ENCODE assay signal across 23 cellular contexts in the genomic region with DNA sequence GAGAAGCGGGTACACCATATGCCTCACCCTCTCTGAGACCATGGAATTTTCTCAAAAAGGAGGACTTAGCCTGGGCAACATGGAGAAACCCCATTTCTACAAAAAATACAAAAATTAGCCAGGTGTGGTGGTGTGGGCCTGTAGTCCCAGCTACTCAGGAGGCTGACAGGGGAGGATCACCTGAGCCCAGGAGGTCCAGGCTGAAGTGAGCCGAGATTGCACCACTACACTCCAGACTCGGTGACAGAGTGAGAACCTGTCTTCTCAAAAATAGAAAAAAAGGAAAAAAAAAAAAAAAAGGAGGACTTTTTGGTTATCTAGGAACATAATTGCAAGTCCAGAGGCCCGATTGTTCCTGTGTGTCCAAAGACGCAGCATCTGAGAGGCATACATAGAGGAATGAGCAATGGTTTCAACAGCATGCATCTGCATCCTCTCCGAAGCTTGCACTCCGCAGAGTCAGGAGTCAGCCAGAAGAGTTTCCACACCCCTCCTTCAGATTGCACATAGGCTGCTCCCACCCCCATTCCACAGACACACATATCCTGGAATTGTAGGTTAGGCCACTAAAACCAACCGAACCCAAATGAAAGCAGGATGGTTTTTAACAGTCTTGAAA. TPM values are rescaled to one million over a fixed set of nuclear protein-coding genes. Genes with fewer than 3 reads are reported as not detected.
DNase-seq lines count a peak whose midpoint lies in the region; TF ChIP-seq lines count a peak whose summit lies in the region.
"Had no signal": no experiment of that assay in that cellular context is flagged by ENCODE, and none has a peak within 500 bp of the region (broad histone marks: within the 10 kb centered on the region; RNA-seq: fewer than 3 reads in every experiment).

No MANE protein-coding gene starts in this region.

- no peak overlapping the region for H4K91ac ChIP-seq in mesenchymal stem cell (ENCODE audit: low read length)

- no peak overlapping the region for H2AFZ ChIP-seq in mesenchymal stem cell (ENCODE audit: low read depth, low read length)

- H2AK5ac ChIP-seq in mesenchymal stem cell (ENCODE audit: low read length, severe bottlenecking) = no peak overlapping the region

- H3K27ac ChIP-seq in brain microvascular endothelial cell = peak overlapping the region; percentile 93
- H3K27ac ChIP-seq in mesenchymal stem cell (ENCODE audit: low read length, poor library complexity, severe bottlenecking) = peak overlapping the region; percentile 98
- H3K27ac ChIP-seq: right atrium auricular region had no signal

- H3K9me3 ChIP-seq in mesenchymal stem cell (ENCODE audit: control insufficient read depth, low read length) = no peaks in the 10 kb centered on the region
- H3K9me3 ChIP-seq: BE2C, right atrium auricular region had no signal

- no peaks in the 10 kb centered on the region for H3K36me3 ChIP-seq in brain microvascular endothelial cell (replicated peaks)
- no peaks in the 10 kb centered on the region for H3K36me3 ChIP-seq in mesenchymal stem cell (ENCODE audit: control insufficient read depth in 1 of 2, insufficient read depth in 2 of 2, low read depth in 1 of 2, low read length in 2 of 2)
- H3K36me3 ChIP-seq: BE2C, right atrium auricular region had no signal

- in situ Hi-C loops in brain microvascular endothelial cell (cut with HindIII; ENCODE audit: low pct_ligation_motif_present, low sequenced_read_pairs) = no loop called here

- H3K14ac ChIP-seq in mesenchymal stem cell (ENCODE audit: low read length in 2 of 2) = no peak overlapping the region

- peaks cover 8% of the 10 kb centered on the region for H3K4me1 Mint-ChIP-seq in activated naive CD4-positive, alpha-beta T cell treated with anti-CD3 and anti-CD28 coated beads, Interleukin-2, amount 10 ng/mL, durations not matched to agents 7 days and 5 days
- H3K4me1 Mint-ChIP-seq in type B pancreatic cell (ENCODE audit: unreplicated experiment) = peaks cover 26% of the 10 kb centered on the region

- H3K4me1 ChIP-seq in mesenchymal stem cell (ENCODE audit: control insufficient read depth, insufficient read depth, low read depth, low read length) = peaks cover 6% of the 10 kb centered on the region
- H3K4me1 ChIP-seq: BE2C had no signal

- peak overlapping the region; percentile 79 for H3K4me2 ChIP-seq in mesenchymal stem cell (ENCODE audit: low read length, poor library complexity, severe bottlenecking)

- peaks cover 14% of the 10 kb centered on the region for H3K36me3 Mint-ChIP-seq in activated naive CD4-positive, alpha-beta T cell treated with anti-CD3 and anti-CD28 coated beads, Interleukin-2, amount 10 ng/mL, durations not matched to agents 7 days and 5 days
- peaks cover 3% of the 10 kb centered on the region for H3K36me3 Mint-ChIP-seq in type B pancreatic cell

- no peak overlapping the region for H3K18ac ChIP-seq in mesenchymal stem cell (ENCODE audit: low read depth in 1 of 2, low read length in 2 of 2)

- H3K27ac Mint-ChIP-seq in activated naive CD4-positive, alpha-beta T cell treated with anti-CD3 and anti-CD28 coated beads, Interleukin-2, amount 10 ng/mL, durations not matched to agents 7 days and 5 days = peak overlapping the region; percentile 9
- no peak overlapping the region for H3K27ac Mint-ChIP-seq in type B pancreatic cell
- H3K27ac Mint-ChIP-seq: activated CD4-positive, alpha-beta memory T cell treated with anti-CD3 and anti-CD28 coated beads, Interleukin-2, amount 10 ng/mL, durations not matched to agents 7 days and 5 days had no signal

- H3K4me3 ChIP-seq in brain microvascular endothelial cell (ENCODE audit: low read depth, low read length) = no peak overlapping the region
- no peak overlapping the region for H3K4me3 ChIP-seq in mesenchymal stem cell (ENCODE audit: insufficient read depth in 1 of 2, low read depth in 1 of 2, low read length in 2 of 2)
- H3K4me3 ChIP-seq: right atrium auricular region had no signal

- no peak overlapping the region for H2BK5ac ChIP-seq in mesenchymal stem cell (ENCODE audit: low read depth, low read length, poor library complexity, severe bottlenecking)

- no peak overlapping the region for H3K4ac ChIP-seq in mesenchymal stem cell (ENCODE audit: low read depth in 1 of 2, low read length in 2 of 2)

- no peak overlapping the region for H3K4me3 Mint-ChIP-seq in activated naive CD4-positive, alpha-beta T cell treated with anti-CD3 and anti-CD28 coated beads, Interleukin-2, amount 10 ng/mL, durations not matched to agents 7 days and 5 days
- H3K4me3 Mint-ChIP-seq in type B pancreatic cell = peak overlapping the region; percentile 27
- H3K4me3 Mint-ChIP-seq: activated CD4-positive, alpha-beta memory T cell treated with anti-CD3 and anti-CD28 coated beads, Interleukin-2, amount 10 ng/mL, durations not matched to agents 7 days and 5 days had no signal

- H2BK15ac ChIP-seq in mesenchymal stem cell (ENCODE audit: low read depth, poor library complexity, severe bottlenecking) = no peak overlapping the region

- 71% methylated on average over 8 of the region's 8 CpGs for WGBS in mesenchymal stem cell

- H3K23ac ChIP-seq in mesenchymal stem cell (ENCODE audit: low read length in 2 of 2) = no peak overlapping the region

- peaks cover 2% of the 10 kb centered on the region for H3K79me1 ChIP-seq in mesenchymal stem cell (replicated peaks; ENCODE audit: low read length, poor library complexity, severe bottlenecking)

- H2BK12ac ChIP-seq in mesenchymal stem cell (ENCODE audit: low read length in 2 of 2) = no peak overlapping the region

- no peak overlapping the region for H3K9ac ChIP-seq in mesenchymal stem cell (ENCODE audit: low read length)

- H3K27me3 ChIP-seq in brain microvascular endothelial cell (replicated peaks) = no peaks in the 10 kb centered on the region
- peaks cover 0 to 3% of the 10 kb centered on the region in 2 experiments for H3K27me3 ChIP-seq in mesenchymal stem cell (ENCODE audit: control insufficient read depth in 1 of 2, insufficient read depth in 1 of 2, low read length in 2 of 2)

- CTCF ChIA-PET in activated naive CD4-positive, alpha-beta T cell treated with anti-CD3 and anti-CD28 coated beads, Interleukin-2, amount 10 ng/mL, durations not matched to agents 7 days and 5 days (lab: Charles Lee) = interaction anchor here (1.1 to 1.6 kb wide), 2 partner anchors 16 to 18 kb away, joined by 4 to 7 read pairs; no protein-coding TSS in a partner anchor

- no peak overlapping the region for H4K8ac ChIP-seq in mesenchymal stem cell (ENCODE audit: low read length)

- H2BK120ac ChIP-seq in mesenchymal stem cell (ENCODE audit: low read depth, low read length) = no peak overlapping the region

- H3K9me3 Mint-ChIP-seq in activated naive CD4-positive, alpha-beta T cell treated with anti-CD3 and anti-CD28 coated beads, Interleukin-2, amount 10 ng/mL, durations not matched to agents 7 days and 5 days = peaks cover 2% of the 10 kb centered on the region
- peaks cover 5% of the 10 kb centered on the region for H3K9me3 Mint-ChIP-seq in type B pancreatic cell
- H3K9me3 Mint-ChIP-seq: activated CD4-positive, alpha-beta memory T cell treated with anti-CD3 and anti-CD28 coated beads, Interleukin-2, amount 10 ng/mL, durations not matched to agents 7 days and 5 days had no signal

- H3K27me3 Mint-ChIP-seq in activated naive CD4-positive, alpha-beta T cell treated with anti-CD3 and anti-CD28 coated beads, Interleukin-2, amount 10 ng/mL, durations not matched to agents 7 days and 5 days = peaks cover 98% of the 10 kb centered on the region
- peaks cover 97% of the 10 kb centered on the region for H3K27me3 Mint-ChIP-seq in type B pancreatic cell

- no peak for DNase-seq in activated naive CD4-positive, alpha-beta T cell treated with anti-CD3 and anti-CD28 coated beads, Interleukin-2, amount 10 ng/mL, durations not matched to agents 7 days and 5 days
- DNase-seq in activated naive CD4-positive, alpha-beta T cell treated with Interleukin-2 at 50 U/mL for 16 hours = no peak
- DNase-seq in brain microvascular endothelial cell (no peak), mesenchymal stem cell (no peak), type B pancreatic cell (ENCODE audit: extremely low spot score, unreplicated experiment) (no peak), T1000 (lab: John Stamatoyannopoulos, UW) (no peak), NK-92 (lab: John Stamatoyannopoulos, UW; ENCODE audit: unreplicated experiment) (no peak)
- no peak for DNase-seq in activated T-cell treated with anti-CD3 and anti-CD28 coated beads, Interleukin-2, amount 50 U/mL, for 48 hours
- DNase-seq: activated CD4-positive, alpha-beta memory T cell treated with anti-CD3 and anti-CD28 coated beads, Interleukin-2, amount 10 ng/mL, durations not matched to agents 7 days and 5 days; BE2C; caudate nucleus; COR-L47; DMS53; midbrain; naive thymus-derived CD4-positive, alpha-beta T cell; NCI-H1092; NCI-H1694 treated with DMSO at 0.1 percent for 48 hours; NCI-H2171 treated with DMSO at 0.1 percent for 48 hours; Right ventricle myocardium superior; stimulated activated CD4-positive, alpha-beta T cell treated with anti-CD3 and anti-CD28 coated beads, Interleukin-2, amount 100 ng/mL, for 48 hours; trophoblast cell had no signal

- TF ChIP-seq CTCF in brain microvascular endothelial cell (IDR thresholded peaks at IDR 0.05; ENCODE audit: low read depth, low read length, missing control alignments) = no peak
- TF ChIP-seq CTCF in type B pancreatic cell (conservative IDR thresholded peaks at IDR 0.05) = no peak

RNA-seq across cellular contexts. Expression of gene TBX15, which starts 2.5 kb away (rescaled TPM):
- 0.15 TPM for polyA plus RNA-seq in mesenchymal stem cell (2013, experiment 1 of 2)
- 0.15 TPM for polyA plus RNA-seq in mesenchymal stem cell (2013, experiment 2 of 2)
- total RNA-seq in type B pancreatic cell (ENCODE audit: low replicate concordance) = 0.19 and 8.5 TPM in 2 replicates
- total RNA-seq: activated CD4-positive, alpha-beta memory T cell treated with anti-CD3 and anti-CD28 coated beads, Interleukin-2, amount 10 ng/mL, durations not matched to agents 7 days and 5 days; naive thymus-derived CD4-positive, alpha-beta T cell had no signal
- polyA plus RNA-seq: keratinocyte; naive thymus-derived CD4-positive, alpha-beta T cell had no signal
